1 cellular context compared by ENCODE assay signal in genomic region chr15:76711351-76711827, GRCh38.
A peak's percentile ranks its signal among the peaks of the same experiment; 100 is the strongest.
TF ChIP-seq lines count a peak whose summit lies in the region.

No MANE protein-coding gene starts in this region.

TF ChIP-seq in GM12878, 131 proteins besides CTCF, POLR2A, EP300 and RAD21 (continued from another document and continues in another):
- TF ChIP-seq CREB1 (IDR thresholded peaks at IDR 0.05; ENCODE audit: low read depth) (no peak), RB1 (IDR thresholded peaks at IDR 0.05; ENCODE audit: borderline replicate concordance) (no peak), E4F1 (IDR thresholded peaks at IDR 0.05; ENCODE audit: borderline replicate concordance, partially characterized antibody) (no peak), SMARCA5 (IDR thresholded peaks at IDR 0.05) (0 out of 2 replicates have a peak, but pooled peaks have one; percentile 58), SUPT20H (IDR thresholded peaks at IDR 0.05; ENCODE audit: borderline replicate concordance, control insufficient read depth, low read depth, low read length) (no peak), EGR1 (IDR thresholded peaks at IDR 0.05; ENCODE audit: borderline replicate concordance in 1 of 2, low read depth in 2 of 2, low read length in 2 of 2) (no peak), SREBF2 (IDR thresholded peaks at IDR 0.05; ENCODE audit: low read length) (no peak), CHD1 (IDR thresholded peaks at IDR 0.05; ENCODE audit: low read depth, low read length) (no peak), TARDBP (IDR thresholded peaks at IDR 0.05; ENCODE audit: borderline replicate concordance) (no peak), YBX1 (IDR thresholded peaks at IDR 0.05) (no peak), YY1 (IDR thresholded peaks at IDR 0.05; ENCODE audit: low read depth, low read length) (no peak), BMI1 (IDR thresholded peaks at IDR 0.05; ENCODE audit: borderline replicate concordance) (peak; percentile 94), MTA3 (IDR thresholded peaks at IDR 0.05; ENCODE audit: borderline replicate concordance, low read length) (no peak), KLF5 (IDR thresholded peaks at IDR 0.05; ENCODE audit: partially characterized antibody) (peak; percentile 30), CEBPZ (IDR thresholded peaks at IDR 0.05; ENCODE audit: low read depth, low read length) (no peak), HSF1 (IDR thresholded peaks at IDR 0.05; ENCODE audit: low read depth, low read length) (no peak), CEBPB (IDR thresholded peaks at IDR 0.05; ENCODE audit: borderline replicate concordance in 1 of 2, low read depth in 2 of 2, low read length in 2 of 2) (no peak), ESRRA (IDR thresholded peaks at IDR 0.05; ENCODE audit: low read length) (no peak), SIN3A (IDR thresholded peaks at IDR 0.05; ENCODE audit: low read depth, low read length) (no peak), MEF2A (IDR thresholded peaks at IDR 0.05; ENCODE audit: insufficient read depth, low read depth, low read length) (no peak), TCF3 (IDR thresholded peaks at IDR 0.05; ENCODE audit: borderline replicate concordance, insufficient read depth, low read depth, low read length) (no peak), ETV6 (conservative IDR thresholded peaks at IDR 0.05 in 1 of 2, IDR thresholded peaks at IDR 0.05 in 1 of 2; ENCODE audit: borderline replicate concordance in 1 of 2, low read depth in 1 of 2) (no peak), KAT2A (conservative IDR thresholded peaks at IDR 0.05; ENCODE audit: control insufficient read depth, low read depth, low read length) (no peak), HDAC6 (IDR thresholded peaks at IDR 0.05; ENCODE audit: unreplicated experiment) (no peak), SRF (IDR thresholded peaks at IDR 0.05; ENCODE audit: low read depth in 2 of 2, low read length in 2 of 2) (no peak), PML (IDR thresholded peaks at IDR 0.05; ENCODE audit: low read length) (no peak), FOXK2 (IDR thresholded peaks at IDR 0.05) (no peak), NR2C1 (IDR thresholded peaks at IDR 0.05) (no peak), MAX (IDR thresholded peaks at IDR 0.05; ENCODE audit: low read depth, low read length) (no peak), ZBTB33 (IDR thresholded peaks at IDR 0.05) (0 out of 2 replicates have a peak, but pooled peaks have one; percentile 6), BACH1 (IDR thresholded peaks at IDR 0.05; ENCODE audit: borderline replicate concordance) (peak; percentile 95; the same call in 1 of the 2 replicates), TAF1 (IDR thresholded peaks at IDR 0.05; ENCODE audit: borderline replicate concordance, low read depth, low read length) (no peak), BCLAF1 (IDR thresholded peaks at IDR 0.05) (no peak), NRF1 (conservative IDR thresholded peaks at IDR 0.05; ENCODE audit: low read depth, low read length) (no peak), ASH2L (IDR thresholded peaks at IDR 0.05; ENCODE audit: borderline replicate concordance, low read depth) (no peak)
- TF ChIP-seq, protein P1, sequence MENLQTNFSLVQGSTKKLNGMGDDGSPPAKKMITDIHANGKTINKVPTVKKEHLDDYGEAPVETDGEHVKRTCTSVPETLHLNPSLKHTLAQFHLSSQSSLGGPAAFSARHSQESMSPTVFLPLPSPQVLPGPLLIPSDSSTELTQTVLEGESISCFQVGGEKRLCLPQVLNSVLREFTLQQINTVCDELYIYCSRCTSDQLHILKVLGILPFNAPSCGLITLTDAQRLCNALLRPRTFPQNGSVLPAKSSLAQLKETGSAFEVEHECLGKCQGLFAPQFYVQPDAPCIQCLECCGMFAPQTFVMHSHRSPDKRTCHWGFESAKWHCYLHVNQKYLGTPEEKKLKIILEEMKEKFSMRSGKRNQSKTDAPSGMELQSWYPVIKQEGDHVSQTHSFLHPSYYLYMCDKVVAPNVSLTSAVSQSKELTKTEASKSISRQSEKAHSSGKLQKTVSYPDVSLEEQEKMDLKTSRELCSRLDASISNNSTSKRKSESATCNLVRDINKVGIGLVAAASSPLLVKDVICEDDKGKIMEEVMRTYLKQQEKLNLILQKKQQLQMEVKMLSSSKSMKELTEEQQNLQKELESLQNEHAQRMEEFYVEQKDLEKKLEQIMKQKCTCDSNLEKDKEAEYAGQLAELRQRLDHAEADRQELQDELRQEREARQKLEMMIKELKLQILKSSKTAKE (IDR thresholded peaks at IDR 0.05; ENCODE audit: low read depth, poor library complexity, severe bottlenecking), result peak; percentile 95
- TF ChIP-seq, protein P2, sequence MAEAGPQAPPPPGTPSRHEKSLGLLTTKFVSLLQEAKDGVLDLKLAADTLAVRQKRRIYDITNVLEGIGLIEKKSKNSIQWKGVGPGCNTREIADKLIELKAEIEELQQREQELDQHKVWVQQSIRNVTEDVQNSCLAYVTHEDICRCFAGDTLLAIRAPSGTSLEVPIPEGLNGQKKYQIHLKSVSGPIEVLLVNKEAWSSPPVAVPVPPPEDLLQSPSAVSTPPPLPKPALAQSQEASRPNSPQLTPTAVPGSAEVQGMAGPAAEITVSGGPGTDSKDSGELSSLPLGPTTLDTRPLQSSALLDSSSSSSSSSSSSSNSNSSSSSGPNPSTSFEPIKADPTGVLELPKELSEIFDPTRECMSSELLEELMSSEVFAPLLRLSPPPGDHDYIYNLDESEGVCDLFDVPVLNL (IDR thresholded peaks at IDR 0.05; ENCODE audit: low read depth, low read length), result no peak
- TF ChIP-seq, protein P3, sequence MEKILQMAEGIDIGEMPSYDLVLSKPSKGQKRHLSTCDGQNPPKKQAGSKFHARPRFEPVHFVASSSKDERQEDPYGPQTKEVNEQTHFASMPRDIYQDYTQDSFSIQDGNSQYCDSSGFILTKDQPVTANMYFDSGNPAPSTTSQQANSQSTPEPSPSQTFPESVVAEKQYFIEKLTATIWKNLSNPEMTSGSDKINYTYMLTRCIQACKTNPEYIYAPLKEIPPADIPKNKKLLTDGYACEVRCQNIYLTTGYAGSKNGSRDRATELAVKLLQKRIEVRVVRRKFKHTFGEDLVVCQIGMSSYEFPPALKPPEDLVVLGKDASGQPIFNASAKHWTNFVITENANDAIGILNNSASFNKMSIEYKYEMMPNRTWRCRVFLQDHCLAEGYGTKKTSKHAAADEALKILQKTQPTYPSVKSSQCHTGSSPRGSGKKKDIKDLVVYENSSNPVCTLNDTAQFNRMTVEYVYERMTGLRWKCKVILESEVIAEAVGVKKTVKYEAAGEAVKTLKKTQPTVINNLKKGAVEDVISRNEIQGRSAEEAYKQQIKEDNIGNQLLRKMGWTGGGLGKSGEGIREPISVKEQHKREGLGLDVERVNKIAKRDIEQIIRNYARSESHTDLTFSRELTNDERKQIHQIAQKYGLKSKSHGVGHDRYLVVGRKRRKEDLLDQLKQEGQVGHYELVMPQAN (conservative IDR thresholded peaks at IDR 0.05), result no peak
